ENCODE assay signal across 8 cellular contexts in the genomic region with DNA sequence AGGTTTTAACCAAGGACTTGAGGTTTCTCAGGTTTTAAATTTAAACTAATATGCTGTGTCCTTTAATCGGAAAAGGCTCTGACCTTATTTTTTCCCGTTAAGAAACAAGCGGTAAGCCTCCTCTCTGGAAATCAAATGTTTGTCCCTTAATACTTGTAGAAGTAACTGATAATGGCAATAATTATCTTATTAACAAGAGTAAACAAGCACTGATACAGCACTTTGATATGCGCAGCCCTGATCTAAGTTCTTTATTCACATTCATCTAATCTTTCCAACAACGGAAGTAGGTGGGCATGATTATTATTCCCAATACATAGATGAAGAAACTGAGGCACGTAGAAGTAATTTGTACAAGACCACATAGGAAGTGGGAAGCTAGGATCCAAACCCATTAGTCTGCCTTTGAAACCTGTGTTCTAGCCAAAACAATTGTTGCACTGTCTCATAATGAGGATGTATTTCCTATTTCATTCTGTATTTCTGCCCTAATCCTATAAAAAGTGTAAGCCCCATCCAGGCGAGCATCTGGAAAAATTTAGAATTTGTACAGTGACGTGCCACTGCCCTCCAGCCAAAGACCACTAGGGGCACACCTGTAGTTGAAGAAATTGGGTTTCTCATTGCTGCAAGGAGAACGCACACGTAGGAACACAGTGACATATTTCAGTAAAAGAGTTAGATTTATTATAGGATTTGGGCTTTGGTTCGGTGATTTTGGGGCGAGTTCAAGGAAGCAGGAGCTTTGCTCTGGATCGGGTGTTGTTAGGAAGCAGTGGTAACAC. TPM values are rescaled to one million over a fixed set of nuclear protein-coding genes. Genes with fewer than 3 reads are reported as not detected.
DNase-seq lines count a peak whose midpoint lies in the region; ATAC-seq and TF ChIP-seq lines count a peak whose summit lies in the region.

No MANE protein-coding gene starts in this region.

- no peaks in the 10 kb centered on the region for H3K36me3 ChIP-seq in iPS-18a (ENCODE audit: control insufficient read depth, low read depth, low read length)

- H3K4me3 Mint-ChIP-seq in activated naive CD4-positive, alpha-beta T cell treated with anti-CD3 and anti-CD28 coated beads, Interleukin-2, amount 10 ng/mL, durations not matched to agents 7 days and 5 days = peak overlapping the region; percentile 78
- peak overlapping the region; percentile 82 for H3K4me3 Mint-ChIP-seq in activated B cell treated with CpG ODN at 0.5 μM for 24 hours

- POLR2A ChIA-PET in activated B cell treated with CpG ODN at 0.5 μM for 24 hours (lab: Charles Lee) = interaction anchor here (0.6 to 3.8 kb wide), 8 partner anchors 45 to 241 kb away, joined by 3 to 59 read pairs (median 4); a partner anchor contains a TSS

- intact Hi-C loops in activated B cell treated with CpG ODN at 0.5 μM for 24 hours (cut with micrococcal nuclease) = loop anchor here (1.0 to 2.0 kb wide), 4 partner anchors 44 to 334 kb away; a partner anchor contains a TSS

- peaks cover 20% of the 10 kb centered on the region for H3K4me1 Mint-ChIP-seq in activated naive CD4-positive, alpha-beta T cell treated with anti-CD3 and anti-CD28 coated beads, Interleukin-2, amount 10 ng/mL, durations not matched to agents 7 days and 5 days
- peaks cover 17% of the 10 kb centered on the region for H3K4me1 Mint-ChIP-seq in activated B cell treated with CpG ODN at 0.5 μM for 24 hours

- ATAC-seq in activated B cell treated with CpG ODN at 0.5 μM for 24 hours (ENCODE audit: low read depth) = no peak
- ATAC-seq in HG03097 (IDR thresholded peaks at IDR 0.05; ENCODE audit: low FRiP score, unreplicated experiment) = no peak
- ATAC-seq in GM21528 (IDR thresholded peaks at IDR 0.05; ENCODE audit: low FRiP score, unreplicated experiment) = no peak

- no peaks in the 10 kb centered on the region for H3K27me3 Mint-ChIP-seq in activated naive CD4-positive, alpha-beta T cell treated with anti-CD3 and anti-CD28 coated beads, Interleukin-2, amount 10 ng/mL, durations not matched to agents 7 days and 5 days
- no peaks in the 10 kb centered on the region for H3K27me3 Mint-ChIP-seq in activated B cell treated with CpG ODN at 0.5 μM for 24 hours

- peak overlapping the region; percentile 87 for H3K4me3 ChIP-seq in iPS-18a (ENCODE audit: low read length)

- H3K36me3 Mint-ChIP-seq in activated naive CD4-positive, alpha-beta T cell treated with anti-CD3 and anti-CD28 coated beads, Interleukin-2, amount 10 ng/mL, durations not matched to agents 7 days and 5 days = peaks cover 5% of the 10 kb centered on the region
- H3K36me3 Mint-ChIP-seq in activated B cell treated with CpG ODN at 0.5 μM for 24 hours (ENCODE audit: low read depth) = no peaks in the 10 kb centered on the region

- peak overlapping the region; percentile 96 for H3K9ac ChIP-seq in iPS-18a (ENCODE audit: low read length)

- CTCF ChIA-PET in activated naive CD4-positive, alpha-beta T cell treated with anti-CD3 and anti-CD28 coated beads, Interleukin-2, amount 10 ng/mL, durations not matched to agents 7 days and 5 days (lab: Charles Lee) = interaction anchor here (1.4 to 3.2 kb wide), 3 partner anchors 84 to 146 kb away, joined by 4 to 19 read pairs (median 7); a partner anchor contains a TSS
- CTCF ChIA-PET in activated B cell treated with CpG ODN at 0.5 μM for 24 hours (lab: Charles Lee) = interaction anchor here (1.0 to 4.0 kb wide), 4 partner anchors 117 to 241 kb away, joined by 3 to 32 read pairs (median 5); a partner anchor contains a TSS

- H3K9me3 Mint-ChIP-seq in activated naive CD4-positive, alpha-beta T cell treated with anti-CD3 and anti-CD28 coated beads, Interleukin-2, amount 10 ng/mL, durations not matched to agents 7 days and 5 days = no peaks in the 10 kb centered on the region
- no peaks in the 10 kb centered on the region for H3K9me3 Mint-ChIP-seq in activated B cell treated with CpG ODN at 0.5 μM for 24 hours

- H3K4me1 ChIP-seq in iPS-18a (ENCODE audit: control insufficient read depth, low read depth, low read length) = peaks cover 15% of the 10 kb centered on the region

- DNase-seq in activated naive CD4-positive, alpha-beta T cell treated with anti-CD3 and anti-CD28 coated beads, Interleukin-2, amount 10 ng/mL, durations not matched to agents 7 days and 5 days = no peak
- DNase-seq in activated naive CD4-positive, alpha-beta T cell treated with Interleukin-2 at 50 U/mL for 16 hours = no peak
- DNase-seq in activated B cell treated with CpG ODN at 0.5 μM for 24 hours = no peak
- no peak for DNase-seq in substantia nigra (lab: John Stamatoyannopoulos, UW)
- no peak for DNase-seq in stimulated activated CD4-positive, alpha-beta T cell treated with anti-CD3 and anti-CD28 coated beads, Interleukin-4, amount 100 ng/mL, for 24 hours

- TF ChIP-seq CTCF in activated B cell treated with CpG ODN at 0.5 μM for 24 hours (IDR thresholded peaks at IDR 0.05) = no peak

- H3K27ac Mint-ChIP-seq in activated naive CD4-positive, alpha-beta T cell treated with anti-CD3 and anti-CD28 coated beads, Interleukin-2, amount 10 ng/mL, durations not matched to agents 7 days and 5 days = peak overlapping the region; percentile 92
- peak overlapping the region; percentile 88 for H3K27ac Mint-ChIP-seq in activated B cell treated with CpG ODN at 0.5 μM for 24 hours

- peak overlapping the region; percentile 67 for H3K27ac ChIP-seq in iPS-18a (ENCODE audit: low read length)
- peak overlapping the region; percentile 66 for H3K27ac ChIP-seq in substantia nigra (ENCODE audit: low read depth, low read length, poor library complexity, severe bottlenecking)

- no peaks in the 10 kb centered on the region for H3K27me3 ChIP-seq in iPS-18a (ENCODE audit: control insufficient read depth, insufficient read depth, low read length)

- no peaks in the 10 kb centered on the region for H3K9me3 ChIP-seq in iPS-18a (ENCODE audit: control insufficient read depth, low read depth, low read length)

RNA-seq across cellular contexts. Expression of a gene that starts 0.6 kb away (rescaled TPM):
- total RNA-seq in activated B cell treated with CpG ODN at 0.5 μM for 24 hours = not detected in 2 replicates

RNA-seq across cellular contexts. Expression of a gene that starts 0.7 kb away (rescaled TPM):
- 14.0 and 16.6 TPM in 2 replicates for total RNA-seq in activated B cell treated with CpG ODN at 0.5 μM for 24 hours
